In the genomic region with DNA sequence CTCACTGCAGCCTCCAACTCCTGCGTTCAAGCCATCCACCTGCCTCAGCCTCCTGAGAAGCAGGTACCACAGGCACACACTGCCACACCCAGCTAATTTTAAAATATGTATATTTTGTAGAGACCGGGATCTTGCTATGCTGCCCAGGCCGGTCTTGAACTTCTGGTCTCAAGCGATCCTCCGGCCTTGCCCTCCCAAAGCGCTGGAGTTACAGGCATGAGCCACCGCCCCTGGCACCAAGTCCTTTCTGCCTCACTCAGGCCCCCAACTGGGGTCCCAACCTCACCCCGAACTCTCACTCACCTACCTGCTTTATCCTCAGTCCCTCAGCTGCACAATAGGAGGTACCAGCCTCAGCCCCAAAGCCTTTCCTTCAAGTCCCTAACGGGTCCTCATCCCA, we compare ENCODE assay signal across 28 cellular contexts. TPM values are rescaled to one million over a fixed set of nuclear protein-coding genes. Genes with fewer than 3 reads are reported as not detected.
DNase-seq lines count a peak whose midpoint lies in the region; ATAC-seq, FAIRE-seq and TF ChIP-seq lines count a peak whose summit lies in the region.
"Had no signal": no experiment of that assay in that cellular context is flagged by ENCODE, and none has a peak within 500 bp of the region (broad histone marks: within the 10 kb centered on the region; RNA-seq: fewer than 3 reads in every experiment).

No MANE protein-coding gene starts in this region.

- H3K4me1 Mint-ChIP-seq in GM23338 (peaks cover 15% of the 10 kb centered on the region), osteocyte (ENCODE audit: unreplicated experiment) (peaks cover 45% of the 10 kb centered on the region)
- peaks cover 32% of the 10 kb centered on the region for H3K4me1 Mint-ChIP-seq in central memory CD8-positive, alpha-beta T cell

- TF ChIP-seq RAD21 in A549 (conservative IDR thresholded peaks at IDR 0.05 in 1 of 2, IDR thresholded peaks at IDR 0.05 in 1 of 2): no peak

- H3K4me1 ChIP-seq in A549 (peaks cover 20% of the 10 kb centered on the region), GM23338 (ENCODE audit: insufficient read depth) (no peaks in the 10 kb centered on the region), aorta (ENCODE audit: control insufficient read depth in 1 of 2, insufficient read depth in 2 of 2, low read length in 2 of 2) (peaks cover 0 to 4% of the 10 kb centered on the region in 2 donors)

- H3K9me3 ChIP-seq in A549 (no peaks in the 10 kb centered on the region), aorta (ENCODE audit: control insufficient read depth, low read length) (no peaks in the 10 kb centered on the region)
- H3K9me3 ChIP-seq: spleen had no signal

- H3K9me2 ChIP-seq in GM23338 (ENCODE audit: insufficient read depth): no peaks in the 10 kb centered on the region

- CTCF ChIA-PET in A549 (lab: Yijun Ruan, JAX): interaction anchor here (1.1 to 1.4 kb wide), 4 partner anchors 11 to 17 kb away, joined by 3 to 7 read pairs (median 6); no protein-coding TSS in a partner anchor

- TF ChIP-seq EP300 in A549 (IDR thresholded peaks at IDR 0.05): no peak

- 73% methylated on average over 9 of the region's 9 CpGs for WGBS in A549 (ENCODE audit: missing lambda C conversion rate)
- 59 to 71% methylated on average over 9 of the region's 9 CpGs for WGBS in aorta, 2 donors

- intact Hi-C loops in aorta (cut with DNase I): loop anchor here in 1 of 2 donors (5.0 kb wide), 1 partner anchor 74 kb away; the partner anchor contains the start of gene OLFM2

- H3K36me3 Mint-ChIP-seq in GM23338 (ENCODE audit: low read depth): no peaks in the 10 kb centered on the region; the same call in 2 of the 3 replicates
- peaks cover 8% of the 10 kb centered on the region for H3K36me3 Mint-ChIP-seq in central memory CD8-positive, alpha-beta T cell (ENCODE audit: insufficient read depth)
- no peaks in the 10 kb centered on the region for H3K36me3 Mint-ChIP-seq in osteocyte (ENCODE audit: unreplicated experiment)

- TF ChIP-seq POLR2A in A549 (IDR thresholded peaks at IDR 0.05; ENCODE audit: low read length): no peak

- H3K36me3 ChIP-seq in GM23338 (ENCODE audit: insufficient read depth): no peaks in the 10 kb centered on the region
- no peaks in the 10 kb centered on the region for H3K36me3 ChIP-seq in aorta (ENCODE audit: control insufficient read depth in 1 of 2, insufficient read depth in 2 of 2, low read length in 1 of 2)
- H3K36me3 ChIP-seq: spleen had no signal

- DNase-seq in A549 (ENCODE audit: low read depth in 1 of 2, low spot score in 1 of 2) (no peak), GM23338 (ENCODE audit: low spot score) (no peak), osteocyte (ENCODE audit: extremely low spot score, unreplicated experiment) (no peak), aorta (no peak), GF-D8 (lab: John Stamatoyannopoulos, UW) (no peak), NCI-H774 (lab: John Stamatoyannopoulos, UW) (no peak)
- DNase-seq in central memory CD8-positive, alpha-beta T cell (ENCODE audit: low spot score in 2 of 2): no peak
- DNase-seq: activated CD4-positive, alpha-beta T cell treated with anti-CD3 and anti-CD28 coated beads, Interleukin-2, amount 10 ng/mL, durations not matched to agents 7 days and 5 days; CD4-positive, CD25-positive, alpha-beta regulatory T cell; effector memory CD4-positive, alpha-beta T cell; erythroblast; kidney glomerular epithelial cell; mesendoderm; NCI-H1092 treated with DMSO at 0.1 percent for 48 hours; NCI-H1930; NCI-H526 treated with DMSO at 0.1 percent for 48 hours; spleen; stimulated activated CD4-positive, alpha-beta T cell treated with anti-CD3 and anti-CD28 coated beads, Interleukin-2, amount 100 ng/mL, for 48 hours had no signal

- no peak overlapping the region for H2AFZ ChIP-seq in GM23338

- H3K4me3 Mint-ChIP-seq in GM23338 (peak overlapping the region; percentile 22; the same call in 2 of the 3 replicates), osteocyte (ENCODE audit: unreplicated experiment) (peak overlapping the region; percentile 69)
- peak overlapping the region; percentile 18 for H3K4me3 Mint-ChIP-seq in central memory CD8-positive, alpha-beta T cell
- H3K4me3 Mint-ChIP-seq: activated CD4-positive, alpha-beta T cell treated with anti-CD3 and anti-CD28 coated beads, Interleukin-2, amount 10 ng/mL, durations not matched to agents 7 days and 5 days had no signal

- H3K4me2 ChIP-seq in A549 (peak overlapping the region; percentile 94; the same call in 2 of the 3 replicates), GM23338 (no peak overlapping the region)

- no peaks in the 10 kb centered on the region for H3F3A ChIP-seq in GM23338 (replicated peaks; ENCODE audit: low read depth)

- H3K27ac ChIP-seq in A549 (no peak overlapping the region), GM23338 (ENCODE audit: low read depth) (no peak overlapping the region), aorta (ENCODE audit: low read depth in 1 of 2, low read length in 2 of 2) (no peak overlapping the region)
- H3K27ac ChIP-seq: SK-N-MC, spleen, VCaP had no signal

- H3K79me2 ChIP-seq in GM23338 (replicated peaks; ENCODE audit: insufficient read depth): no peaks in the 10 kb centered on the region

- H4K20me1 ChIP-seq in GM23338 (replicated peaks; ENCODE audit: insufficient read depth): no peaks in the 10 kb centered on the region

- H3K4me3 ChIP-seq in A549 (peak overlapping the region; percentile 41; the same call in 1 of the 3 replicates), GM23338 (peak overlapping the region; percentile 56), aorta (ENCODE audit: low read length in 2 of 2) (no peak overlapping the region)
- H3K4me3 ChIP-seq: SK-N-MC had no signal

- H3K9me3 Mint-ChIP-seq in GM23338 (no peaks in the 10 kb centered on the region; the same call in 1 of the 3 replicates), osteocyte (ENCODE audit: unreplicated experiment) (no peaks in the 10 kb centered on the region)
- H3K9me3 Mint-ChIP-seq in central memory CD8-positive, alpha-beta T cell: no peaks in the 10 kb centered on the region
- H3K9me3 Mint-ChIP-seq: activated CD4-positive, alpha-beta T cell treated with anti-CD3 and anti-CD28 coated beads, Interleukin-2, amount 10 ng/mL, durations not matched to agents 7 days and 5 days; activated naive CD4-positive, alpha-beta T cell treated with anti-CD3 and anti-CD28 coated beads, Interleukin-2, amount 50 U/mL, for 24 hours; stimulated activated effector memory CD8-positive, alpha-beta T cell treated with anti-CD3 and anti-CD28 coated beads, Interleukin-12 subunit alpha, Interleukin-12 subunit beta, amount 100 ng/mL, for 72 hours had no signal

- H3K27me3 Mint-ChIP-seq in GM23338 (ENCODE audit: insufficient read depth, low read depth, poor library complexity) (peaks cover 30% of the 10 kb centered on the region), osteocyte (ENCODE audit: unreplicated experiment) (peaks cover 10% of the 10 kb centered on the region)
- peaks cover 78% of the 10 kb centered on the region for H3K27me3 Mint-ChIP-seq in central memory CD8-positive, alpha-beta T cell

- TF ChIP-seq CTCF in A549 (IDR thresholded peaks at IDR 0.05) (no peak), GM23338 (conservative IDR thresholded peaks at IDR 0.05; ENCODE audit: low read depth in 2 of 2) (no peak), osteocyte (IDR thresholded peaks at IDR 0.05) (no peak)

- POLR2A ChIA-PET in A549 (lab: Yijun Ruan, JAX): no interaction called here

- peaks cover 24% of the 10 kb centered on the region for H3K27me3 ChIP-seq in GM23338 (ENCODE audit: insufficient read depth)
- H3K27me3 ChIP-seq in aorta (ENCODE audit: control insufficient read depth in 1 of 2, insufficient read depth in 2 of 2, low read length in 1 of 2): no peaks in the 10 kb centered on the region

- H3K27ac Mint-ChIP-seq in GM23338 (no peak overlapping the region), osteocyte (ENCODE audit: unreplicated experiment) (peak overlapping the region; percentile 68)
- peak overlapping the region; percentile 8 for H3K27ac Mint-ChIP-seq in central memory CD8-positive, alpha-beta T cell (ENCODE audit: low read depth)
- H3K27ac Mint-ChIP-seq: activated CD4-positive, alpha-beta T cell treated with anti-CD3 and anti-CD28 coated beads, Interleukin-2, amount 10 ng/mL, durations not matched to agents 7 days and 5 days; activated naive CD4-positive, alpha-beta T cell treated with anti-CD3 and anti-CD28 coated beads, Interleukin-2, amount 50 U/mL, for 24 hours; CD4-positive, CD25-positive, alpha-beta regulatory T cell; stimulated activated effector memory CD8-positive, alpha-beta T cell treated with anti-CD3 and anti-CD28 coated beads, Interleukin-12 subunit alpha, Interleukin-12 subunit beta, amount 100 ng/mL, for 72 hours had no signal

- no peak for FAIRE-seq in A549 (lab: Jason Lieb, UNC)
- FAIRE-seq: colon, frontal cortex had no signal

- no peak for ATAC-seq in A549
- no peak for ATAC-seq in GM23338
- ATAC-seq in central memory CD8-positive, alpha-beta T cell (replicated peaks; ENCODE audit: extremely low read depth, poor library complexity, severe bottlenecking): no peak
- no peak for ATAC-seq in aorta (ENCODE audit: low FRiP score)

TF ChIP-seq in A549, 52 proteins besides CTCF, POLR2A, EP300 and RAD21 (continues in another document):
- TF ChIP-seq JUN (IDR thresholded peaks at IDR 0.05) (no peak), KDM5A (IDR thresholded peaks at IDR 0.05) (no peak), EHF (CRISPR knock-in tag; IDR thresholded peaks at IDR 0.05) (no peak)

TF ChIP-seq in GM23338, 12 proteins besides CTCF, POLR2A, EP300 and RAD21 (continues in another document):
- no peak for TF ChIP-seq ZNF114 (CRISPR knock-in tag; IDR thresholded peaks at IDR 0.05)
- TF ChIP-seq EZH2 (IDR thresholded peaks at IDR 0.05; ENCODE audit: low read depth, unreplicated experiment): no peak

RNA-seq across cellular contexts. Expression of gene COL5A3, which starts 0.6 kb away (rescaled TPM):
- polyA plus RNA-seq in A549 (2011; rRNA removed) (0.11 and 0.12 TPM in 2 replicates), A549 (2017; fragmentation: RNase III; extraction: RNeasy Plus Mini Kit Qiagen cat#74134 plus additional on column Dnase treatment) (0.24 to 0.47 TPM (median 0.36 TPM) in 3 replicates), GM23338 (2016; fragmentation: Nextera tagmentation; extraction: Ambion mirVana) (0.89 and 1.2 TPM in 2 replicates), aorta (10 to 100 TPM in 1 of 2 donors, 1 to 10 TPM in 1; 4.9 to 84.7 TPM)
- 0.07 and 0.09 TPM in 2 replicates for polyA plus RNA-seq in A549 (2012; cell fraction: cytosol; rRNA removed)
- polyA plus RNA-seq in A549 (2012; cell fraction: nucleus; rRNA removed): 0.24 and 0.36 TPM in 2 replicates
- 0.10 and 0.12 TPM in 2 replicates for polyA minus RNA-seq in A549 (2011; rRNA and poly(A)+ RNA removed)
- total RNA-seq in GM23338 (2014; rRNA removed; shearing (Covaris generic)): 1.0 and 1.3 TPM in 2 replicates
- total RNA-seq in osteocyte (68.7 and 80.9 TPM in 2 replicates), aorta (10 to 100 TPM in 1 of 2 donors, 1 to 10 TPM in 1; 8.2 to 13.3 TPM)
- total RNA-seq: renal cortical epithelial cell; T-helper 2 cell treated with Interferon-gamma antibody and Interleukin-4, amounts not matched to agents 100 ng/mL and 5 ng/mL, for 36 hours had no signal

RNA-seq across cellular contexts. Expression of gene RDH8, which starts 2.3 kb away (rescaled TPM):
- polyA plus RNA-seq in A549 (2011; rRNA removed) (not detected in 2 replicates), A549 (2017; fragmentation: RNase III; extraction: RNeasy Plus Mini Kit Qiagen cat#74134 plus additional on column Dnase treatment) (0.05 TPM in 1 of 3 replicates, not detected in the others), GM23338 (2016; fragmentation: Nextera tagmentation; extraction: Ambion mirVana) (not detected in 2 replicates), aorta (not detected)
- not detected in 2 replicates for polyA plus RNA-seq in A549 (2012; cell fraction: cytosol; rRNA removed)
- polyA plus RNA-seq in A549 (2012; cell fraction: nucleus; rRNA removed): not detected in 2 replicates
- polyA minus RNA-seq in A549 (2011; rRNA and poly(A)+ RNA removed): not detected in 2 replicates
- not detected in 2 replicates for total RNA-seq in GM23338 (2014; rRNA removed; shearing (Covaris generic))
- total RNA-seq in osteocyte (not detected in 2 replicates), aorta (not detected)
- total RNA-seq: activated CD4-positive, alpha-beta T cell treated with anti-CD3 and anti-CD28 coated beads, Interleukin-2, amount 10 ng/mL, durations not matched to agents 7 days and 5 days; CD4-positive, CD25-positive, alpha-beta regulatory T cell; frontal cortex; myocyte; omental fat pad; renal cortical epithelial cell; spleen; T-helper 2 cell treated with Interferon-gamma antibody and Interleukin-4, amounts not matched to agents 100 ng/mL and 5 ng/mL, for 36 hours had no signal
- polyA plus RNA-seq: CD4-positive, CD25-positive, alpha-beta regulatory T cell; spleen had no signal

Comparison
In these comparisons a context has a peak if more than half of its experiments do, and no peak if none do; other contexts are left out.
1. H3K4me3 ChIP-seq: peak in A549 (single experiment) and GM23338 (single experiment); none in aorta (0 of 2).
2. H3K4me3 Mint-ChIP-seq: peak in every context shown above with its lines; median percentile 69 in osteocyte; 22 in GM23338; 18 in central memory CD8-positive, alpha-beta T cell.